ENCODE assay signal across 10 cellular contexts in genomic region chr6:128487055-128487454, GRCh38. TPM values are rescaled to one million over a fixed set of nuclear protein-coding genes. Genes with fewer than 3 reads are reported as not detected.
DNase-seq lines count a peak whose midpoint lies in the region; ATAC-seq and TF ChIP-seq lines count a peak whose summit lies in the region.
"Had no signal": no experiment of that assay in that cellular context is flagged by ENCODE, and none has a peak within 500 bp of the region (broad histone marks: within the 10 kb centered on the region; RNA-seq: fewer than 3 reads in every experiment).

No MANE protein-coding gene starts in this region.

- peak; percentile 30 for DNase-seq in A673 (ENCODE audit: low spot score)
- DNase-seq in H4 (ENCODE audit: low spot score), result peak; percentile 15
- no peak for DNase-seq in astrocyte of the spinal cord (ENCODE audit: low read depth, low spot score)
- no peak for DNase-seq in kidney epithelial cell (ENCODE audit: low read depth)
- DNase-seq in T-helper 9 cell, result no peak
- no peak for DNase-seq in activated gamma-delta T cell (lab: John Stamatoyannopoulos, UW)
- no peak for DNase-seq in KG1 (lab: John Stamatoyannopoulos, UW)
- DNase-seq: activated CD8-positive, alpha-beta T cell treated with anti-CD3 and anti-CD28 coated beads, Interleukin-2, amount 10 ng/mL, durations not matched to agents 7 days and 5 days had no signal

- ATAC-seq in GM21786 (IDR thresholded peaks at IDR 0.05; ENCODE audit: unreplicated experiment), result no peak
- ATAC-seq: activated CD8-positive, alpha-beta T cell treated with anti-CD3 and anti-CD28 coated beads, Interleukin-2, amount 10 ng/mL, durations not matched to agents 7 days and 5 days; esophagus mucosa had no signal

- no peak overlapping the region for H3K27ac ChIP-seq in A673 (ENCODE audit: low read depth, low read length, poor library complexity, severe bottlenecking)

- in situ Hi-C loops in astrocyte of the spinal cord (cut with HindIII; ENCODE audit: low sequenced_read_pairs), result no loop called here

- H3K27me3 ChIP-seq in A673 (replicated peaks; ENCODE audit: insufficient read depth, low read depth, low read length, poor library complexity), result no peaks in the 10 kb centered on the region
- H3K27me3 ChIP-seq in kidney epithelial cell (ENCODE audit: control insufficient read depth, insufficient read depth, low read length), result no peaks in the 10 kb centered on the region

- no peaks in the 10 kb centered on the region for H3K9me3 ChIP-seq in A673 (ENCODE audit: low read depth, low read length, poor library complexity, severe bottlenecking)

- H3K36me3 ChIP-seq in A673 (ENCODE audit: insufficient read depth, low read length, poor library complexity, severe bottlenecking), result no peaks in the 10 kb centered on the region
- H3K36me3 ChIP-seq in kidney epithelial cell (ENCODE audit: control insufficient read depth, insufficient read depth, low read length), result no peaks in the 10 kb centered on the region

- peaks cover 23% of the 10 kb centered on the region for H3K4me1 ChIP-seq in A673 (ENCODE audit: insufficient read depth, low read length, poor library complexity, severe bottlenecking)

- POLR2A ChIA-PET in A673 (lab: Charles Lee; ENCODE audit: low non-redundant PET), result no interaction called here

- TF ChIP-seq CTCF in A673 (conservative IDR thresholded peaks at IDR 0.05; ENCODE audit: low read depth, low read length) (peak; percentile 29; the same call in 1 of the 2 replicates), astrocyte of the spinal cord (IDR thresholded peaks at IDR 0.05; ENCODE audit: low read depth, low read length) (peak; percentile 42), kidney epithelial cell (IDR thresholded peaks at IDR 0.05; ENCODE audit: insufficient read depth, low read length, poor library complexity, severe bottlenecking) (peak; percentile 45)

- intact Hi-C loops in A673 (cut with micrococcal nuclease; ENCODE audit: unreplicated experiment), result no loop called here

- BruUV-seq in A673 (replicated peaks; lab: Mats Ljungman, UMichigan), result no TSS peak

- CTCF ChIA-PET in A673 (lab: Charles Lee), result no interaction called here

- H3K4me3 ChIP-seq in A673 (ENCODE audit: low read depth, low read length, poor library complexity, severe bottlenecking) (no peak overlapping the region), astrocyte of the spinal cord (ENCODE audit: low read depth, low read length) (no peak overlapping the region), kidney epithelial cell (ENCODE audit: low read depth, low read length) (no peak overlapping the region)

RNA-seq across cellular contexts. Expression of gene PTPRK, which starts 33.3 kb away (rescaled TPM):
- total RNA-seq in A673 (2021) (77.3 and 97.5 TPM in 2 replicates), kidney epithelial cell (117 and 127 TPM in 2 replicates)
- total RNA-seq in H4 (2014; rRNA removed; shearing (Covaris generic)), result 20.7 and 24.4 TPM in 2 replicates

Comparison
In these comparisons a context has a peak if more than half of its experiments do, and no peak if none do; other contexts are left out.
1. DNase-seq: peak in A673 (single experiment) and H4 (single experiment); none in astrocyte of the spinal cord (single experiment), kidney epithelial cell (single experiment), T-helper 9 cell (single experiment), activated gamma-delta T cell (single experiment) and KG1 (single experiment).
2. Peak in every context shown above with its lines, with median percentiles within 50 percentile points of each other: CTCF ChIP-seq.